8 cellular contexts compared by ENCODE assay signal in the genomic region with DNA sequence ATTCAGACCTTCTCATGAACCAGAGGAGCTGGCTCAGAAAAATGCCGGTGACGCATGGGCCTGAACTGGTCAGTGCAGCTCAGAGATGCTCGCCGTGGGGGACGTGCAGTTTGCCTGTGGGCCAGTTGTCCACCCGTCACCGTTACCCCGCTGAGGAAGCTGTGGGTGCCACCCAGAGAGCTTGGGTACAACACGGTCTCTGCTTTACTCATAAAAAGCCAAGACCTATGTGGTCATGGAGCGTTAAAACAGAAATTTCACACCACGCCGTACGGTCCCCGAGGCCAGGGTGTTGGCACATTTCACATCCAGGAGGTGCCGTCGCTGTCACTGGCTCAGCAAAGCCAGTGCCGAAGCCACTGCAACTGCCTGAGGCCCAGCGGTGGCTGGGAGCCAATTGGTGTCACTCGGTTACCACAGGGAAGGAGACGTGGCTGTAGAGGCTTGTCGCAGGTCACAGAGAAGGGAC.
DNase-seq lines count a peak whose midpoint lies in the region; ATAC-seq lines count a peak whose summit lies in the region.

No MANE protein-coding gene starts in this region.

- DNase-seq in activated CD4-positive, CD25-positive, alpha-beta regulatory T cell (lab: John Stamatoyannopoulos, UW) = no peak
- DNase-seq in activated CD8-positive, alpha-beta T cell treated with anti-CD3 and anti-CD28 coated beads, Interleukin-2, amount 10 ng/mL, durations not matched to agents 7 days and 5 days = peak; percentile 81
- peak; percentile 89 for DNase-seq in Right ventricle myocardium inferior (ENCODE audit: missing footprints)
- DNase-seq in stimulated activated CD4-positive, alpha-beta T cell treated with anti-CD3 and anti-CD28 coated beads, Interleukin-4, amount 100 ng/mL, for 24 hours = peak; percentile 53
- no peak for DNase-seq in amniotic stem cell (lab: John Stamatoyannopoulos, UW)
- DNase-seq in DMS53 treated with DMSO at 0.1 percent for 48 hours (lab: John Stamatoyannopoulos, UW; ENCODE audit: unreplicated experiment) = no peak
- no peak for DNase-seq in AG08395 (ENCODE audit: low spot score)

- intact Hi-C loops in Right ventricle myocardium inferior (cut with DNase I) = no loop called here

- H3K27ac Mint-ChIP-seq in activated CD8-positive, alpha-beta T cell treated with anti-CD3 and anti-CD28 coated beads, Interleukin-2, amount 10 ng/mL, durations not matched to agents 7 days and 5 days = peak overlapping the region; percentile 100

- H3K4me1 Mint-ChIP-seq in activated CD8-positive, alpha-beta T cell treated with anti-CD3 and anti-CD28 coated beads, Interleukin-2, amount 10 ng/mL, durations not matched to agents 7 days and 5 days (ENCODE audit: low read depth) = peaks cover 61% of the 10 kb centered on the region

- POLR2A ChIA-PET in activated CD8-positive, alpha-beta T cell treated with anti-CD3 and anti-CD28 coated beads, Interleukin-2, amount 10 ng/mL, durations not matched to agents 7 days and 5 days (lab: Charles Lee) = interaction anchor here (0.5 to 1.9 kb wide), 13 partner anchors 18 to 1163 kb away, joined by 3 to 9 read pairs (median 4); partner anchors contain the start of genes DCXR and METRNL

- H3K36me3 Mint-ChIP-seq in activated CD8-positive, alpha-beta T cell treated with anti-CD3 and anti-CD28 coated beads, Interleukin-2, amount 10 ng/mL, durations not matched to agents 7 days and 5 days (ENCODE audit: low read depth) = no peaks in the 10 kb centered on the region

- ATAC-seq in activated CD4-positive, CD25-positive, alpha-beta regulatory T cell treated with anti-CD3 and anti-CD28 coated beads, Interleukin-2, amount 50 U/mL, for 24 hours = peak; percentile 45 to 52
- peak; percentile 75 for ATAC-seq in activated CD8-positive, alpha-beta T cell treated with anti-CD3 and anti-CD28 coated beads, Interleukin-2, amount 10 ng/mL, durations not matched to agents 7 days and 5 days
- ATAC-seq in Right ventricle myocardium inferior = peak; percentile 18

- no peaks in the 10 kb centered on the region for H3K9me3 Mint-ChIP-seq in activated CD8-positive, alpha-beta T cell treated with anti-CD3 and anti-CD28 coated beads, Interleukin-2, amount 10 ng/mL, durations not matched to agents 7 days and 5 days (ENCODE audit: insufficient read depth)

- peaks cover 2% of the 10 kb centered on the region for H3K27me3 Mint-ChIP-seq in activated CD8-positive, alpha-beta T cell treated with anti-CD3 and anti-CD28 coated beads, Interleukin-2, amount 10 ng/mL, durations not matched to agents 7 days and 5 days (ENCODE audit: low read depth)

- H3K4me3 Mint-ChIP-seq in activated CD8-positive, alpha-beta T cell treated with anti-CD3 and anti-CD28 coated beads, Interleukin-2, amount 10 ng/mL, durations not matched to agents 7 days and 5 days = peak overlapping the region; percentile 76

- CTCF ChIA-PET in activated CD8-positive, alpha-beta T cell treated with anti-CD3 and anti-CD28 coated beads, Interleukin-2, amount 10 ng/mL, durations not matched to agents 7 days and 5 days (lab: Charles Lee) = interaction anchor here (0.8 to 3.6 kb wide), 19 partner anchors 8 to 425 kb away, joined by 3 to 15 read pairs (median 4); no protein-coding TSS in a partner anchor

Comparison
In these comparisons a context has a peak if more than half of its experiments do, and no peak if none do; other contexts are left out.
1. ATAC-seq: peak in every context shown above with its lines; median percentile 75 in activated CD8-positive, alpha-beta T cell treated with anti-CD3 and anti-CD28 coated beads, Interleukin-2, amount 10 ng/mL, durations not matched to agents 7 days and 5 days; 48 in activated CD4-positive, CD25-positive, alpha-beta regulatory T cell treated with anti-CD3 and anti-CD28 coated beads, Interleukin-2, amount 50 U/mL, for 24 hours; 18 in Right ventricle myocardium inferior.
2. DNase-seq: peak in activated CD8-positive, alpha-beta T cell treated with anti-CD3 and anti-CD28 coated beads, Interleukin-2, amount 10 ng/mL, durations not matched to agents 7 days and 5 days (single experiment), Right ventricle myocardium inferior (single experiment) and stimulated activated CD4-positive, alpha-beta T cell treated with anti-CD3 and anti-CD28 coated beads, Interleukin-4, amount 100 ng/mL, for 24 hours (single experiment); none in activated CD4-positive, CD25-positive, alpha-beta regulatory T cell (0 of 4), amniotic stem cell (single experiment), DMS53 treated with DMSO at 0.1 percent for 48 hours (single experiment) and AG08395 (single experiment).